Comparison of ENCODE assay signal across 2 cellular contexts in genomic region chr1:36501911-36502310, GRCh38. TPM values are rescaled to one million over a fixed set of nuclear protein-coding genes. Genes with fewer than 3 reads are reported as not detected.
"Had no signal": no experiment of that assay in that cellular context is flagged by ENCODE, and none has a peak within 500 bp of the region (broad histone marks: within the 10 kb centered on the region; RNA-seq: fewer than 3 reads in every experiment).

No MANE protein-coding gene starts in this region.

RNA-seq across cellular contexts. Expression of gene CSF3R, which starts 19.2 kb away (rescaled TPM):
- total RNA-seq: G401 had no signal
- polyA plus RNA-seq: GM12878 had no signal
